22 cellular contexts compared by ENCODE assay signal in the genomic region with DNA sequence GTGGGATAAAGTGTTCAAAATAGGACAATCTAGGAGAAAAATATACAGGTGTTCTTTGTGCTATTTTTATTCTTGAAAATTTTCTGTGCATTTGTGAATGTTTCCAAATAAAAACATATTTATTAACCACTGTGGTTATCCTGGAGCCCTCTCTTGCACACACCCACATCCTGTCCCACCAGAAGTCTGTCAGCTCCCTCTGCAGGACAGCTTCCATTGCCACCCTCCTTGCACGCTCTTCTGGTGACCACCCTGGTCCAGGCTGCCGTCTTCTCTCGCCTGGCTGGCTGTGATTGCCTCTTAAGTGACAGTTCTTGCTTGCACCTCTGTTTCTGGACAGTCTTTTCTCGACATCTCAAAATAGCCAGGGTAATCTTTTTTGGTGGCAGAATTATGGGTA.
DNase-seq lines count a peak whose midpoint lies in the region; TF ChIP-seq lines count a peak whose summit lies in the region.
"Had no signal": no experiment of that assay in that cellular context is flagged by ENCODE, and none has a peak within 500 bp of the region (broad histone marks: within the 10 kb centered on the region; RNA-seq: fewer than 3 reads in every experiment).

No MANE protein-coding gene starts in this region.

- H3K23ac ChIP-seq in H9 (ENCODE audit: insufficient read length, low read depth, low read length) = no peak overlapping the region

- no peak overlapping the region for H3K18ac ChIP-seq in H9 (ENCODE audit: insufficient read length, low read depth, low read length)

- no peaks in the 10 kb centered on the region for H3K4me1 ChIP-seq in H9 (ENCODE audit: insufficient read depth, low read length)
- H3K4me1 ChIP-seq: body of pancreas, parathyroid adenoma had no signal

- no peaks in the 10 kb centered on the region; a peak in 1 of 5 replicates for H3K9me3 Mint-ChIP-seq in H9

- H2BK15ac ChIP-seq in H9 (ENCODE audit: low read depth, low read length) = no peak overlapping the region

- H3K14ac ChIP-seq in H9 (ENCODE audit: insufficient read depth, low read length) = no peak overlapping the region

- peaks cover 1% of the 10 kb centered on the region; the same call in 1 of the 2 replicates for H3K27me3 Mint-ChIP-seq in H9 (ENCODE audit: low read depth)
- H3K27me3 Mint-ChIP-seq: activated CD4-positive, alpha-beta memory T cell treated with anti-CD3 and anti-CD28 coated beads, Interleukin-2, amount 10 ng/mL, durations not matched to agents 7 days and 5 days had no signal

- no peaks in the 10 kb centered on the region for H3K36me3 Mint-ChIP-seq in H9 (ENCODE audit: insufficient read depth in 1 of 3, low read depth in 3 of 3)
- H3K36me3 Mint-ChIP-seq: natural killer cell, type B pancreatic cell had no signal

- H3K23me2 ChIP-seq in H9 (ENCODE audit: insufficient read length, low read depth, low read length, poor library complexity, severe bottlenecking) = no peaks in the 10 kb centered on the region

- peaks cover 3% of the 10 kb centered on the region in 2 experiments for H3K4me1 Mint-ChIP-seq in H9
- H3K4me1 Mint-ChIP-seq: activated CD4-positive, alpha-beta memory T cell treated with anti-CD3 and anti-CD28 coated beads, Interleukin-2, amount 10 ng/mL, durations not matched to agents 7 days and 5 days; natural killer cell had no signal

- no peak overlapping the region for H3K9ac ChIP-seq in H9 (ENCODE audit: extremely low read depth, insufficient read length, low read length)
- H3K9ac ChIP-seq: parathyroid adenoma had no signal

- H3K27ac ChIP-seq in H9 (ENCODE audit: insufficient read length, low read depth, low read length) = no peak overlapping the region
- H3K27ac ChIP-seq: 22Rv1, body of pancreas, parathyroid adenoma had no signal

- H4K91ac ChIP-seq in H9 (ENCODE audit: insufficient read length, low read depth, low read length) = no peak overlapping the region

- no peak overlapping the region for H2BK20ac ChIP-seq in H9 (ENCODE audit: low read depth, low read length, poor library complexity, severe bottlenecking)

- DNase-seq in DMS 273 (lab: John Stamatoyannopoulos, UW; ENCODE audit: unreplicated experiment) (peak; percentile 9), DMS 273 treated with DMSO at 0.1 percent for 48 hours (lab: John Stamatoyannopoulos, UW) (no peak), H9 (peak; percentile 42), SW480 (ENCODE audit: low spot score) (peak; percentile 32), islet precursor cell (peak; percentile 55), midbrain (lab: John Stamatoyannopoulos, UW) (no peak)
- no peak for DNase-seq in stimulated activated naive CD4-positive, alpha-beta T cell (lab: John Stamatoyannopoulos, UW)
- no peak for DNase-seq in activated T-cell treated with anti-CD3 and anti-CD28 coated beads, Interleukin-2, amount 50 U/mL, for 48 hours
- DNase-seq: activated CD4-positive, alpha-beta memory T cell treated with anti-CD3 and anti-CD28 coated beads, Interleukin-2, amount 10 ng/mL, durations not matched to agents 7 days and 5 days; activated effector memory CD4-positive, alpha-beta T cell treated with anti-CD3 and anti-CD28 coated beads, Interleukin-2, amount 50 U/mL, for 16 hours; body of pancreas; Calu3; effector CD8-positive, alpha-beta T cell; Kasumi-1; natural killer cell; NCI-H1417; NCI-H2081 treated with DMSO at 0.1 percent for 48 hours; NCI-H510A; stimulated activated CD4-positive, alpha-beta T cell treated with anti-CD3 and anti-CD28 coated beads, Interleukin-15, amount 100 ng/mL, for 24 hours had no signal

- no peak overlapping the region for H2BK12ac ChIP-seq in H9 (ENCODE audit: insufficient read length, low read depth, low read length)

- H2BK5ac ChIP-seq in H9 (ENCODE audit: insufficient read length, low read length) = no peak overlapping the region

- H3K27me3 ChIP-seq in H9 (ENCODE audit: insufficient read depth, low read length) = no peaks in the 10 kb centered on the region
- H3K27me3 ChIP-seq: body of pancreas had no signal

- no peak overlapping the region for H2BK120ac ChIP-seq in H9 (ENCODE audit: low read depth, low read length, poor library complexity, severe bottlenecking)

- no peak overlapping the region for H3K4me2 ChIP-seq in H9 (ENCODE audit: insufficient read depth, insufficient read length, low read length)

- H3K9me3 ChIP-seq in H9 (ENCODE audit: control insufficient read depth, low read depth, low read length) = no peaks in the 10 kb centered on the region
- H3K9me3 ChIP-seq: body of pancreas had no signal

- H3K79me1 ChIP-seq in H9 (ENCODE audit: insufficient read depth, low read depth, low read length, poor library complexity, severe bottlenecking) = no peaks in the 10 kb centered on the region

- no peaks in the 10 kb centered on the region for H4K20me1 ChIP-seq in H9 (ENCODE audit: control insufficient read depth, insufficient read depth, insufficient read length)

- no peak overlapping the region for H3K4ac ChIP-seq in H9 (ENCODE audit: low read depth, low read length)

- no peak overlapping the region for H3K56ac ChIP-seq in H9 (ENCODE audit: insufficient read length, low read depth, low read length)

- no peak overlapping the region for H3K27ac Mint-ChIP-seq in H9
- H3K27ac Mint-ChIP-seq: activated CD4-positive, alpha-beta memory T cell treated with anti-CD3 and anti-CD28 coated beads, Interleukin-2, amount 10 ng/mL, durations not matched to agents 7 days and 5 days; natural killer cell; type B pancreatic cell had no signal

- no peak overlapping the region for H3K4me3 Mint-ChIP-seq in H9
- H3K4me3 Mint-ChIP-seq: activated CD4-positive, alpha-beta memory T cell treated with anti-CD3 and anti-CD28 coated beads, Interleukin-2, amount 10 ng/mL, durations not matched to agents 7 days and 5 days; natural killer cell; type B pancreatic cell had no signal

- no CpG with 5 or more reads among the region's 4 CpGs for WGBS in H9 (ENCODE audit: extremely low coverage, insufficient read length, low lambda C conversion rate)

- no peaks in the 10 kb centered on the region for H3K79me2 ChIP-seq in H9 (ENCODE audit: insufficient read depth, low read length)
- H3K79me2 ChIP-seq: parathyroid adenoma had no signal

- H4K5ac ChIP-seq in H9 (ENCODE audit: insufficient read length, low read depth, low read length) = no peak overlapping the region

- no peak overlapping the region for H3T11ph ChIP-seq in H9 (ENCODE audit: low read length)

- no peak overlapping the region for H4K8ac ChIP-seq in H9 (replicated peaks; ENCODE audit: insufficient read length, low read depth, low read length)

- H2AFZ ChIP-seq in H9 (ENCODE audit: low read length) = no peak overlapping the region
- H2AFZ ChIP-seq: parathyroid adenoma had no signal

- TF ChIP-seq CTCF in H9 (conservative IDR thresholded peaks at IDR 0.05) = peak; percentile 52; the same call in 2 of the 3 replicates

- H2AK5ac ChIP-seq in H9 (ENCODE audit: insufficient read length, low read length) = no peak overlapping the region

Comparison
In these comparisons a context has a peak if more than half of its experiments do, and no peak if none do; other contexts are left out.
1. DNase-seq: peak in DMS 273 (single experiment), H9 (single experiment), SW480 (single experiment) and islet precursor cell (single experiment); none in DMS 273 treated with DMSO at 0.1 percent for 48 hours (single experiment), stimulated activated naive CD4-positive, alpha-beta T cell (0 of 6), midbrain (single experiment) and activated T-cell treated with anti-CD3 and anti-CD28 coated beads, Interleukin-2, amount 50 U/mL, for 48 hours (0 of 2).